Comparison of ENCODE assay signal across 9 cellular contexts in genomic region chr20:346033-346639, GRCh38. TPM values are rescaled to one million over a fixed set of nuclear protein-coding genes. Genes with fewer than 3 reads are reported as not detected.
DNase-seq lines count a peak whose midpoint lies in the region; ATAC-seq and TF ChIP-seq lines count a peak whose summit lies in the region.
"Had no signal": no experiment of that assay in that cellular context is flagged by ENCODE, and none has a peak within 500 bp of the region (broad histone marks: within the 10 kb centered on the region; RNA-seq: fewer than 3 reads in every experiment).

No MANE protein-coding gene starts in this region.

- H3K27me3 Mint-ChIP-seq in CD4-positive, alpha-beta T cell, result no peaks in the 10 kb centered on the region
- peaks cover 10% of the 10 kb centered on the region for H3K27me3 Mint-ChIP-seq in endothelial cell (ENCODE audit: unreplicated experiment)
- H3K27me3 Mint-ChIP-seq in osteocyte (ENCODE audit: unreplicated experiment), result no peaks in the 10 kb centered on the region

- ATAC-seq in CD4-positive, alpha-beta T cell (ENCODE audit: poor library complexity), result no peak
- ATAC-seq in Panc1 (no peak), left colon (no peak), sciatic nerve (no peak), HG03280 (IDR thresholded peaks at IDR 0.05; ENCODE audit: unreplicated experiment) (no peak)

- peak overlapping the region; percentile 82 for H3K4me3 Mint-ChIP-seq in CD4-positive, alpha-beta T cell
- H3K4me3 Mint-ChIP-seq in endothelial cell (ENCODE audit: unreplicated experiment), result peak overlapping the region; percentile 93
- peak overlapping the region; percentile 97 for H3K4me3 Mint-ChIP-seq in osteocyte (ENCODE audit: unreplicated experiment)

- H3K4me1 Mint-ChIP-seq in CD4-positive, alpha-beta T cell (ENCODE audit: low read depth), result peaks cover 14% of the 10 kb centered on the region
- H3K4me1 Mint-ChIP-seq in endothelial cell (ENCODE audit: unreplicated experiment), result peaks cover 9% of the 10 kb centered on the region
- peaks cover 16% of the 10 kb centered on the region for H3K4me1 Mint-ChIP-seq in osteocyte (ENCODE audit: unreplicated experiment)

- peak overlapping the region; percentile 62 to 83 for H3K4me3 ChIP-seq in Panc1 (ENCODE audit: low read depth in 2 of 2, low read length in 2 of 2)

- POLR2A ChIA-PET in CD4-positive, alpha-beta T cell (lab: Charles Lee), result no interaction called here
- POLR2A ChIA-PET in Panc1 (lab: Charles Lee), result no interaction called here

- H3K27ac Mint-ChIP-seq in CD4-positive, alpha-beta T cell, result no peak overlapping the region
- H3K27ac Mint-ChIP-seq in endothelial cell (ENCODE audit: unreplicated experiment) (peak overlapping the region; percentile 61), osteocyte (ENCODE audit: unreplicated experiment) (peak overlapping the region; percentile 95)

- H3K9me3 Mint-ChIP-seq in CD4-positive, alpha-beta T cell, result no peaks in the 10 kb centered on the region
- H3K9me3 Mint-ChIP-seq in endothelial cell (ENCODE audit: unreplicated experiment) (no peaks in the 10 kb centered on the region), osteocyte (ENCODE audit: unreplicated experiment) (peaks cover 6% of the 10 kb centered on the region)

- H3K27me3 ChIP-seq in CD4-positive, alpha-beta T cell (ENCODE audit: control insufficient read depth, insufficient read depth, low read length), result no peaks in the 10 kb centered on the region
- no peaks in the 10 kb centered on the region for H3K27me3 ChIP-seq in Panc1 (ENCODE audit: control insufficient read depth, insufficient read depth, low read length)

- no TSS peak for BruUV-seq in Panc1 (replicated peaks; lab: Mats Ljungman, UMichigan)

- H3K9me3 ChIP-seq in CD4-positive, alpha-beta T cell (ENCODE audit: control insufficient read depth, low read length), result no peaks in the 10 kb centered on the region
- peaks cover 12% of the 10 kb centered on the region; the same call in 1 of the 2 replicates for H3K9me3 ChIP-seq in Panc1 (ENCODE audit: control insufficient read depth, insufficient read depth, low read depth, low read length)

- in situ Hi-C loops in Panc1 (cut with HindIII; ENCODE audit: low pct_unique_long_range_greater_than_20kb, low sequenced_read_pairs), result no loop called here

- no peaks in the 10 kb centered on the region for H3K36me3 ChIP-seq in Panc1 (ENCODE audit: control insufficient read depth, insufficient read depth, low read length)

- CTCF ChIA-PET in CD4-positive, alpha-beta T cell (lab: Charles Lee), result interaction anchor here (1.1 to 2.9 kb wide), 3 partner anchors 8 to 22 kb away, joined by 3 to 9 read pairs (median 5); no protein-coding TSS in a partner anchor
- CTCF ChIA-PET in Panc1 (lab: Charles Lee), result no interaction called here

- intact Hi-C loops in CD4-positive, alpha-beta T cell (cut with DNase I, micrococcal nuclease), result no loop called here
- intact Hi-C loops in Panc1 (cut with micrococcal nuclease; ENCODE audit: unreplicated experiment), result loop anchor here (2.0 kb wide), 1 partner anchor 63 kb away; the partner anchor contains the start of gene RBCK1
- intact Hi-C loops in left colon (cut with DNase I, micrococcal nuclease), result no loop called here
- intact Hi-C loops in sciatic nerve (cut with DNase I), result no loop called here

- no peak for DNase-seq in CD4-positive, alpha-beta T cell
- no peak for DNase-seq in Panc1 (ENCODE audit: low read depth, low spot score)
- DNase-seq in endothelial cell (ENCODE audit: low spot score), result no peak
- DNase-seq in osteocyte (ENCODE audit: extremely low spot score, unreplicated experiment), result no peak
- no peak for DNase-seq in NAMALWA (ENCODE audit: low spot score)
- DNase-seq in left colon, result no peak
- no peak for DNase-seq in sciatic nerve (ENCODE audit: low spot score)

- peaks cover 15% of the 10 kb centered on the region for H3K4me1 ChIP-seq in Panc1 (ENCODE audit: control insufficient read depth, insufficient read depth, low read length)

- H3K27ac ChIP-seq in CD4-positive, alpha-beta T cell (ENCODE audit: low read depth, low read length), result no peak overlapping the region
- peak overlapping the region; percentile 69 for H3K27ac ChIP-seq in Panc1 (ENCODE audit: low read length)
- H3K27ac ChIP-seq: KMS-11 had no signal

- H3K36me3 Mint-ChIP-seq in CD4-positive, alpha-beta T cell (ENCODE audit: low read depth), result peaks cover 4% of the 10 kb centered on the region
- H3K36me3 Mint-ChIP-seq in endothelial cell (ENCODE audit: low read depth, unreplicated experiment), result peaks cover 9% of the 10 kb centered on the region
- peaks cover 12% of the 10 kb centered on the region for H3K36me3 Mint-ChIP-seq in osteocyte (ENCODE audit: unreplicated experiment)

- no peak for TF ChIP-seq CTCF in CD4-positive, alpha-beta T cell (IDR thresholded peaks at IDR 0.05)
- no peak for TF ChIP-seq CTCF in Panc1 (IDR thresholded peaks at IDR 0.05)
- no peak for TF ChIP-seq CTCF in endothelial cell (IDR thresholded peaks at IDR 0.05; ENCODE audit: unreplicated experiment)
- TF ChIP-seq CTCF in osteocyte (IDR thresholded peaks at IDR 0.05), result no peak

RNA-seq across cellular contexts. Expression of gene NRSN2, which starts 0.8 kb away (rescaled TPM):
- total RNA-seq in CD4-positive, alpha-beta T cell, result 1 to 10 TPM in 1 of 2 experiments, under 1 TPM in 1; 0.69 to 1.3 TPM
- 44.9 TPM for total RNA-seq in Panc1 (2021; ENCODE audit: unreplicated experiment)
- 74.8 TPM for polyA plus RNA-seq in Panc1 (2012; ENCODE audit: insufficient read length)
- total RNA-seq in endothelial cell (ENCODE audit: unreplicated experiment), result 43.2 TPM
- total RNA-seq in osteocyte, result 47.3 and 57.7 TPM in 2 replicates
- 1 to 10 TPM; 9.4 to 10.0 TPM for total RNA-seq in left colon
- total RNA-seq in sciatic nerve, result 39.6 TPM

RNA-seq across cellular contexts. Expression of gene SOX12, which starts 20.8 kb away (rescaled TPM):
- 10 to 100 TPM; 11.6 to 11.9 TPM for total RNA-seq in CD4-positive, alpha-beta T cell
- total RNA-seq in Panc1 (2021; ENCODE audit: unreplicated experiment), result 48.6 TPM
- 52.3 TPM for polyA plus RNA-seq in Panc1 (2012; ENCODE audit: insufficient read length)
- 64.7 TPM for total RNA-seq in endothelial cell (ENCODE audit: unreplicated experiment)
- total RNA-seq in osteocyte, result 30.8 and 31.7 TPM in 2 replicates
- 1 to 10 TPM; 3.8 to 5.6 TPM for total RNA-seq in left colon
- total RNA-seq in sciatic nerve, result 17.0 TPM

RNA-seq across cellular contexts. Expression of gene TRIB3, which starts 34.4 kb away (rescaled TPM):
- 1 to 10 TPM; 1.3 to 1.5 TPM for total RNA-seq in CD4-positive, alpha-beta T cell
- 35.6 TPM for total RNA-seq in Panc1 (2021; ENCODE audit: unreplicated experiment)
- 41.6 TPM for polyA plus RNA-seq in Panc1 (2012; ENCODE audit: insufficient read length)
- 24.2 TPM for total RNA-seq in endothelial cell (ENCODE audit: unreplicated experiment)
- 49.1 and 62.6 TPM in 2 replicates for total RNA-seq in osteocyte
- 10 to 100 TPM in 1 of 2 donors, 1 to 10 TPM in 1; 6.4 to 16.7 TPM for total RNA-seq in left colon
- 6.2 TPM for total RNA-seq in sciatic nerve

RNA-seq across cellular contexts. Expression of gene ZCCHC3, which starts 48.8 kb away (rescaled TPM):
- 10 to 100 TPM; 19.3 to 19.5 TPM for total RNA-seq in CD4-positive, alpha-beta T cell
- total RNA-seq in Panc1 (2021; ENCODE audit: unreplicated experiment) (18.9 TPM), endothelial cell (ENCODE audit: unreplicated experiment) (40.0 TPM), osteocyte (22.4 and 22.7 TPM in 2 replicates), left colon (10 to 100 TPM; 10.2 to 13.0 TPM), sciatic nerve (15.6 TPM)
- 17.6 TPM for polyA plus RNA-seq in Panc1 (2012; ENCODE audit: insufficient read length)

RNA-seq across cellular contexts. Expression of gene C20orf96, which starts 55.6 kb away (rescaled TPM):
- 1 to 10 TPM; 2.4 to 3.3 TPM for total RNA-seq in CD4-positive, alpha-beta T cell
- total RNA-seq in Panc1 (2021; ENCODE audit: unreplicated experiment), result 20.5 TPM
- polyA plus RNA-seq in Panc1 (2012; ENCODE audit: insufficient read length), result 22.6 TPM
- total RNA-seq in endothelial cell (ENCODE audit: unreplicated experiment), result 27.5 TPM
- total RNA-seq in osteocyte, result 17.6 and 19.9 TPM in 2 replicates
- 10 to 100 TPM; 10.1 to 13.1 TPM for total RNA-seq in left colon
- total RNA-seq in sciatic nerve, result 8.7 TPM

Comparison
In these comparisons a context has a peak if more than half of its experiments do, and no peak if none do; other contexts are left out.
1. RNA of gene NRSN2, which starts 0.8 kb away (total RNA-seq): 47.3 to 57.7 TPM in osteocyte, 44.9 TPM in Panc1 (single experiment), 43.2 TPM in endothelial cell (single experiment), 39.6 TPM in sciatic nerve (single experiment) and 9.4 to 10.0 TPM in left colon; 0.69 to 1.3 TPM in CD4-positive, alpha-beta T cell; every median in the first group is over 4 times any median in the second.
2. Peak in every context shown above with its lines, with median percentiles within 50 percentile points of each other: H3K4me3 Mint-ChIP-seq.